21 cellular contexts compared by ENCODE assay signal in the genomic region with DNA sequence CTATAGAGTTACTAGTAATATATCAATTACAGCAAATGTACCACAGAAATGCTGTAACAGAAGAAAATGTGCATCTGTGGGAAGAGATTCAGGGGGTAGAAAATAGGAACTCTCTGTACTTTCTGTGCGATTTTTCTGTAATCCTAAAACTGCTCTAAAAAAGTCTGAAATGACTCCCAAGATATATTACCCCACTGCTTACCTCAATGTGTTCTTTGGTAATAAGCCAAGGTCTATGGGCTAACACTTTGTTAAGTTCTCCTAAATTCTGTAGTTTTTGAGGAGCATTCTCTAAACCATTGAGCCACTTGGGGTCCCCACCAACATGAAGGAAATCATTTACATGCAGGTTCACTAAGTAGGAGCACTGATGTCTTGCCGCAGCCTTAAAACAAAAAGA.
"Had no signal": no experiment of that assay in that cellular context is flagged by ENCODE, and none has a peak within 500 bp of the region (broad histone marks: within the 10 kb centered on the region; RNA-seq: fewer than 3 reads in every experiment).

No MANE protein-coding gene starts in this region.

- ATAC-seq: activated T-cell treated with anti-CD3 and anti-CD28 coated beads, Interleukin-2, amount 50 U/mL, for 4 hours; left lobe of liver had no signal

- H3K4me2 ChIP-seq: neural progenitor cell had no signal

- H3K36me3 ChIP-seq: neural progenitor cell had no signal

- H3K4me1 ChIP-seq: neural progenitor cell had no signal

- H3K27ac ChIP-seq: neural progenitor cell, tibial artery had no signal

- H3K9ac ChIP-seq: neural progenitor cell had no signal

- DNase-seq: activated CD4-positive, alpha-beta T cell treated with anti-CD3 and anti-CD28 coated beads for 4 hours; activated CD4-positive, alpha-beta T cell treated with anti-CD3 and anti-CD28 coated beads, Interleukin-2, amount 50 U/mL, for 48 hours; activated CD4-positive, CD25-positive, alpha-beta regulatory T cell; activated CD8-positive, alpha-beta memory T cell treated with anti-CD3 and anti-CD28 coated beads, Interleukin-2, amount 50 U/mL, for 48 hours; activated naive CD4-positive, alpha-beta T cell; activated T-cell treated with anti-CD3 and anti-CD28 coated beads, Interleukin-2, amount 50 U/mL, for 4 hours; amniotic stem cell; cerebellar nuclear complex; cortex of kidney; endodermal cell; esophagus squamous epithelium; foreskin fibroblast; hippocampal formation; naive B cell; retina; stimulated activated CD4-positive, alpha-beta T cell treated with anti-CD3 and anti-CD28 coated beads, Interleukin-4, amount 100 ng/mL, for 4 hours; substantia nigra; tibial artery had no signal

- H3K9me3 ChIP-seq: esophagus squamous epithelium, tibial artery had no signal

- H3K27me3 ChIP-seq: esophagus squamous epithelium, neural progenitor cell, tibial artery had no signal

- H3K4me3 ChIP-seq: esophagus squamous epithelium, lung, neural progenitor cell, tibial artery had no signal

- H2AFZ ChIP-seq: neural progenitor cell had no signal
